In the genomic region with DNA sequence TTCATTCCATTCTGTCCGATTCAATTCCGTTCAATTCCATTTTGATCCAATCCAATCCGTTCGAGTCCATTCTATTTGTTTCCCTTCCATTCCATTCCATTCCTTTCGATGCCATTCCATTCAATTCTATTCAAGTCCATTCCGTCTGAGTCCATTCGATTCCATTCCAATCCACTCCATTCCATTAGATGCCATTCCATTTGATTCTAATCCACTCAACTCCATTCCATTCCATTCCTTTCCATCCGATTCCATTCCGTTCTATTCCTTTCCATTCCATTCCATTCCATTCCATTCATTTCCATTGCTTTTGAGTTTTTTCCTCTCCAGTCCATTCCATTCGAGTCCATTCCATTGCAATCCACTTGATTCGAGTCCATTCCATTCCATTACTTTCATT, we compare ENCODE assay signal across 1 cellular context.
TF ChIP-seq lines count a peak whose summit lies in the region.
"Not testable (repeated sequence)": the region's sequence is repeated elsewhere in the genome, so short reads cannot be mapped to it uniquely, and the experiment has no call there.

No MANE protein-coding gene starts in this region.

TF ChIP-seq in HepG2, 621 proteins besides CTCF, POLR2A, EP300 and RAD21:
- TF ChIP-seq, protein P1, sequence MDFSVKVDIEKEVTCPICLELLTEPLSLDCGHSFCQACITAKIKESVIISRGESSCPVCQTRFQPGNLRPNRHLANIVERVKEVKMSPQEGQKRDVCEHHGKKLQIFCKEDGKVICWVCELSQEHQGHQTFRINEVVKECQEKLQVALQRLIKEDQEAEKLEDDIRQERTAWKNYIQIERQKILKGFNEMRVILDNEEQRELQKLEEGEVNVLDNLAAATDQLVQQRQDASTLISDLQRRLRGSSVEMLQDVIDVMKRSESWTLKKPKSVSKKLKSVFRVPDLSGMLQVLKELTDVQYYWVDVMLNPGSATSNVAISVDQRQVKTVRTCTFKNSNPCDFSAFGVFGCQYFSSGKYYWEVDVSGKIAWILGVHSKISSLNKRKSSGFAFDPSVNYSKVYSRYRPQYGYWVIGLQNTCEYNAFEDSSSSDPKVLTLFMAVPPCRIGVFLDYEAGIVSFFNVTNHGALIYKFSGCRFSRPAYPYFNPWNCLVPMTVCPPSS (IDR thresholded peaks at IDR 0.05), result peak; percentile 69; the same call in 1 of the 2 replicates
- TF ChIP-seq, protein P2, sequence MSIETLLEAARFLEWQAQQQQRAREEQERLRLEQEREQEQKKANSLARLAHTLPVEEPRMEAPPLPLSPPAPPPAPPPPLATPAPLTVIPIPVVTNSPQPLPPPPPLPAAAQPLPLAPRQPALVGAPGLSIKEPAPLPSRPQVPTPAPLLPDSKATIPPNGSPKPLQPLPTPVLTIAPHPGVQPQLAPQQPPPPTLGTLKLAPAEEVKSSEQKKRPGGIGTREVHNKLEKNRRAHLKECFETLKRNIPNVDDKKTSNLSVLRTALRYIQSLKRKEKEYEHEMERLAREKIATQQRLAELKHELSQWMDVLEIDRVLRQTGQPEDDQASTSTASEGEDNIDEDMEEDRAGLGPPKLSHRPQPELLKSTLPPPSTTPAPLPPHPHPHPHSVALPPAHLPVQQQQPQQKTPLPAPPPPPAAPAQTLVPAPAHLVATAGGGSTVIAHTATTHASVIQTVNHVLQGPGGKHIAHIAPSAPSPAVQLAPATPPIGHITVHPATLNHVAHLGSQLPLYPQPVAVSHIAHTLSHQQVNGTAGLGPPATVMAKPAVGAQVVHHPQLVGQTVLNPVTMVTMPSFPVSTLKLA (IDR thresholded peaks at IDR 0.05), result 0 out of 2 replicates have a peak, but pooled peaks have one; percentile 4
- TF ChIP-seq ARNT (IDR thresholded peaks at IDR 0.05), result peak; percentile 57; the same call in 1 of the 2 replicates
- TF ChIP-seq SOX6 (IDR thresholded peaks at IDR 0.05), result peak; percentile 59; the same call in 1 of the 2 replicates
- TF ChIP-seq SOX6, ATF7 (CRISPR knock-in tag; IDR thresholded peaks at IDR 0.05): not testable (repeated sequence)
- 0 out of 2 replicates have a peak, but pooled peaks have one; percentile 7 for TF ChIP-seq NFRKB (IDR thresholded peaks at IDR 0.05)
- TF ChIP-seq ATF7 (IDR thresholded peaks at IDR 0.05), result 0 out of 2 replicates have a peak, but pooled peaks have one; percentile 3
- TF ChIP-seq ZNF780A (CRISPR knock-in tag; IDR thresholded peaks at IDR 0.05), result 0 out of 2 replicates have a peak, but pooled peaks have one; percentile 39
